Comparison of ENCODE assay signal across 1 cellular context in the genomic region with DNA sequence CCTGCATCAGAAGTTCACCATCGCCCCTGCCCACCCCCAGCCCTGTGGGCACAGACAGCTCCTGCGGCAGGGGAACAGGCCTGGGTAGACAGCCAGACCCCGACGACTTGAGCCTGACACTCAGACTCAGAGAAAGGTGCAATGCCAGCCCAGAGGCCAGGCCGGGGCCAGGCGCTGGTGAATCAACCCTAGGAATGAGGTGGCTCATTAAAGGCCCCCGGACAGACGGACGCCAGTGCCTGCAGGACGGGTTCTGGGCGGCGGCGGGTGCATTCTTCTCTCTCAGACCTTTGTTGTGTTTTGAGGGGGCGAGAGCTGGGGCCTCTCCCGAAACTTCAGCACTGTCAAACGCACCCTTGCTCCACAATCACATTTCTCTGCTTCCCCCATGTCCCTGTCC.
TF ChIP-seq lines count a peak whose summit lies in the region.

No MANE protein-coding gene starts in this region.

TF ChIP-seq in WTC11, 78 proteins besides CTCF, POLR2A, EP300 and RAD21 (continued from another document):
- TF ChIP-seq ZMAT4 (CRISPR knock-in tag; IDR thresholded peaks at IDR 0.05) (no peak), TEAD1 (CRISPR knock-in tag; IDR thresholded peaks at IDR 0.05) (no peak), ELF4 (CRISPR knock-in tag; IDR thresholded peaks at IDR 0.05; ENCODE audit: low read depth) (no peak), ZNF263 (CRISPR knock-in tag; IDR thresholded peaks at IDR 0.05; ENCODE audit: low read depth) (no peak), IRF2 (CRISPR knock-in tag; IDR thresholded peaks at IDR 0.05; ENCODE audit: borderline replicate concordance, low read depth) (no peak), ZNF219 (CRISPR knock-in tag; IDR thresholded peaks at IDR 0.05; ENCODE audit: borderline replicate concordance) (no peak)
- TF ChIP-seq, protein P1, sequence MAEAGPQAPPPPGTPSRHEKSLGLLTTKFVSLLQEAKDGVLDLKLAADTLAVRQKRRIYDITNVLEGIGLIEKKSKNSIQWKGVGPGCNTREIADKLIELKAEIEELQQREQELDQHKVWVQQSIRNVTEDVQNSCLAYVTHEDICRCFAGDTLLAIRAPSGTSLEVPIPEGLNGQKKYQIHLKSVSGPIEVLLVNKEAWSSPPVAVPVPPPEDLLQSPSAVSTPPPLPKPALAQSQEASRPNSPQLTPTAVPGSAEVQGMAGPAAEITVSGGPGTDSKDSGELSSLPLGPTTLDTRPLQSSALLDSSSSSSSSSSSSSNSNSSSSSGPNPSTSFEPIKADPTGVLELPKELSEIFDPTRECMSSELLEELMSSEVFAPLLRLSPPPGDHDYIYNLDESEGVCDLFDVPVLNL (CRISPR knock-in tag; IDR thresholded peaks at IDR 0.05; ENCODE audit: borderline replicate concordance, low read depth): no peak
